In genomic region chr2:1483551-1483950, GRCh38 we compare ENCODE assay signal across 19 cellular contexts.
"Had no signal": no experiment of that assay in that cellular context is flagged by ENCODE, and none has a peak within 500 bp of the region (broad histone marks: within the 10 kb centered on the region; RNA-seq: fewer than 3 reads in every experiment).

No MANE protein-coding gene starts in this region.

- H3K27ac ChIP-seq: dorsolateral prefrontal cortex, heart right ventricle, left lung, lower lobe of right lung, parathyroid adenoma, psoas muscle, sigmoid colon, skin epidermis, stomach, thoracic aorta, transverse colon had no signal

- H3K9me3 ChIP-seq: heart right ventricle, left lung, lower lobe of right lung, psoas muscle, sigmoid colon, stomach, thoracic aorta, transverse colon had no signal

- H3K4me1 ChIP-seq: heart right ventricle, left lung, lower lobe of right lung, parathyroid adenoma, psoas muscle, sigmoid colon, stomach, transverse colon had no signal

- H3K36me3 ChIP-seq: left lung, lower lobe of right lung, sigmoid colon, stomach, thoracic aorta, transverse colon had no signal

- H3K4me3 ChIP-seq: dorsolateral prefrontal cortex, heart right ventricle, left lung, lower lobe of right lung, psoas muscle, sigmoid colon, skin epidermis, stomach, thoracic aorta, transverse colon had no signal

- H3K27me3 ChIP-seq: transverse colon had no signal

- DNase-seq: cortex of kidney; effector CD8-positive, alpha-beta T cell; heart right ventricle; lower lobe of right lung; midbrain; occipital lobe; psoas muscle; retina; sigmoid colon; stimulated activated CD4-positive, alpha-beta T cell treated with anti-CD3 and anti-CD28 coated beads, Interleukin-12 subunit alpha, Interleukin-12 subunit beta, amount 100 ng/mL, for 4 hours; stomach; substantia nigra; transverse colon had no signal

- ATAC-seq: heart right ventricle; left lung; lower lobe of right lung; natural killer cell treated with Interleukin-12 subunit alpha and Interleukin-12 subunit beta and Interleukin-15 and Interleukin-18, amount 100 ng/mL, for 72 hours; psoas muscle had no signal
